16 cellular contexts compared by ENCODE assay signal in genomic region chr11:69559181-69559580, GRCh38.
A peak's percentile ranks its signal among the peaks of the same experiment; 100 is the strongest.
DNase-seq lines count a peak whose midpoint lies in the region; TF ChIP-seq lines count a peak whose summit lies in the region.
"Had no signal": no experiment of that assay in that cellular context is flagged by ENCODE, and none has a peak within 500 bp of the region (broad histone marks: within the 10 kb centered on the region; RNA-seq: fewer than 3 reads in every experiment).

No MANE protein-coding gene starts in this region.

- H4K20me1 ChIP-seq in BLaER1 (no peaks in the 10 kb centered on the region), Loucy (ENCODE audit: insufficient read depth, low read length, poor library complexity, severe bottlenecking) (no peaks in the 10 kb centered on the region)

- H3K79me2 ChIP-seq in Loucy (ENCODE audit: insufficient read depth, low read length) = no peaks in the 10 kb centered on the region

- DNase-seq in AG20443 (ENCODE audit: low spot score) (peak; percentile 7), islet precursor cell (peak; percentile 87), NCI-H82 (lab: John Stamatoyannopoulos, UW) (no peak), T-helper 9 cell (no peak)
- DNase-seq in stimulated activated CD4-positive, alpha-beta T cell treated with anti-CD3 and anti-CD28 coated beads, Interleukin-4, amount 100 ng/mL, for 4 hours = no peak
- DNase-seq: HFFc6, NCI-H1092, NCI-H1694, NCI-H2107, NCI-H345, NCI-H526, Right ventricle myocardium superior, SK-N-SH had no signal

- H3K4me3 ChIP-seq in BLaER1 (no peak overlapping the region), Loucy (ENCODE audit: low read length, poor library complexity, severe bottlenecking) (no peak overlapping the region)

- H3K36me3 ChIP-seq in BLaER1 (no peaks in the 10 kb centered on the region), Loucy (ENCODE audit: insufficient read depth, low read length) (no peaks in the 10 kb centered on the region)

- peaks cover 16% of the 10 kb centered on the region; the same call in 1 of the 2 replicates for H3K27me3 ChIP-seq in BLaER1
- H3K27me3 ChIP-seq in Loucy (ENCODE audit: insufficient read depth, low read length, poor library complexity, severe bottlenecking) = no peaks in the 10 kb centered on the region

- H3K9me3 ChIP-seq in BLaER1 = peaks cover 9% of the 10 kb centered on the region; the same call in 1 of the 2 replicates
- no peaks in the 10 kb centered on the region for H3K9me3 ChIP-seq in Loucy (ENCODE audit: insufficient read depth, low read depth, low read length)
- H3K9me3 ChIP-seq: SK-N-SH had no signal

- no peak overlapping the region for H2AFZ ChIP-seq in Loucy (ENCODE audit: low read length)

- H3K9ac ChIP-seq in BLaER1 = no peak overlapping the region
- H3K9ac ChIP-seq in Loucy (ENCODE audit: low read depth, low read length, poor library complexity, severe bottlenecking) = no peak overlapping the region
- H3K9ac ChIP-seq: KMS-11, SK-N-SH had no signal

- H3K4me1 ChIP-seq in BLaER1 (peaks cover 17% of the 10 kb centered on the region), Loucy (ENCODE audit: insufficient read depth, low read length, poor library complexity, severe bottlenecking) (peaks cover 10% of the 10 kb centered on the region)

- H3F3A ChIP-seq in Loucy (ENCODE audit: low read depth) = no peaks in the 10 kb centered on the region

- H3K4me2 ChIP-seq in BLaER1 (peak overlapping the region; percentile 48), Loucy (ENCODE audit: low read depth, low read length, poor library complexity, severe bottlenecking) (peak overlapping the region; percentile 28)
- H3K4me2 ChIP-seq: KMS-11, SK-N-SH had no signal

- no peaks in the 10 kb centered on the region for H3K9me2 ChIP-seq in Loucy (replicated peaks; ENCODE audit: low read depth, low read length)
- H3K9me2 ChIP-seq: SK-N-SH had no signal

- TF ChIP-seq CTCF in Loucy (conservative IDR thresholded peaks at IDR 0.05; ENCODE audit: low read length) = no peak

- no peak overlapping the region for H3K27ac ChIP-seq in BLaER1
- H3K27ac ChIP-seq: KMS-11 had no signal

Comparison
In these comparisons a context has a peak if more than half of its experiments do, and no peak if none do; other contexts are left out.
1. DNase-seq: peak in AG20443 (single experiment) and islet precursor cell (single experiment); none in stimulated activated CD4-positive, alpha-beta T cell treated with anti-CD3 and anti-CD28 coated beads, Interleukin-4, amount 100 ng/mL, for 4 hours (0 of 2), NCI-H82 (single experiment) and T-helper 9 cell (single experiment).